ENCODE assay signal across 19 cellular contexts in genomic region chr7:22185559-22185958, GRCh38.
DNase-seq lines count a peak whose midpoint lies in the region; ATAC-seq and TF ChIP-seq lines count a peak whose summit lies in the region.
"Had no signal": no experiment of that assay in that cellular context is flagged by ENCODE, and none has a peak within 500 bp of the region (broad histone marks: within the 10 kb centered on the region; RNA-seq: fewer than 3 reads in every experiment).

No MANE protein-coding gene starts in this region.

- H3K4me2 ChIP-seq in H9 (ENCODE audit: insufficient read depth, insufficient read length, low read length), result no peak overlapping the region

- no peak overlapping the region for H2BK120ac ChIP-seq in H9 (ENCODE audit: low read depth, low read length, poor library complexity, severe bottlenecking)

- H3K79me2 ChIP-seq in H9 (ENCODE audit: insufficient read depth, low read length), result no peaks in the 10 kb centered on the region

- H3K4ac ChIP-seq in H9 (ENCODE audit: low read depth, low read length), result no peak overlapping the region

- no peaks in the 10 kb centered on the region for H3K23me2 ChIP-seq in H9 (ENCODE audit: insufficient read length, low read depth, low read length, poor library complexity, severe bottlenecking)

- peaks cover 3 to 7% (median 6%) of the 10 kb centered on the region in 3 experiments; a peak in 6 of 7 replicates for H3K36me3 Mint-ChIP-seq in H9 (ENCODE audit: insufficient read depth in 1 of 3, low read depth in 3 of 3)
- peaks cover 2% of the 10 kb centered on the region for H3K36me3 Mint-ChIP-seq in glutamatergic neuron (ENCODE audit: unreplicated experiment)
- H3K36me3 Mint-ChIP-seq: CD4-positive, CD25-positive, alpha-beta regulatory T cell had no signal

- DNase-seq in H9, result no peak
- DNase-seq in NCI-H524 (lab: John Stamatoyannopoulos, UW), result peak; percentile 13 to 62
- DNase-seq in glutamatergic neuron, result no peak
- DNase-seq in putamen (ENCODE audit: low spot score), result peak; percentile 63
- DNase-seq in stimulated activated CD4-positive, alpha-beta T cell treated with anti-CD3 and anti-CD28 coated beads, Interleukin-2, amount 100 ng/mL, for 48 hours, result no peak
- no peak for DNase-seq in NCI-H510A treated with DMSO at 0.1 percent for 48 hours (lab: John Stamatoyannopoulos, UW)
- DNase-seq: ACHN; CD4-positive, CD25-positive, alpha-beta regulatory T cell; DMS79; IMR-90; Karpas-422; MG63; NCI-H1092 treated with DMSO at 0.1 percent for 48 hours; NCI-H187; NCI-H510A; SIG-M5 had no signal

- H3K9ac ChIP-seq in H9 (ENCODE audit: extremely low read depth, insufficient read length, low read length), result no peak overlapping the region

- H4K91ac ChIP-seq in H9 (ENCODE audit: insufficient read length, low read depth, low read length), result no peak overlapping the region

- H3K9me3 Mint-ChIP-seq in H9, result peaks cover 0 to 5% of the 10 kb centered on the region in 2 experiments; a peak in 2 of 5 replicates
- peaks cover 8% of the 10 kb centered on the region for H3K9me3 Mint-ChIP-seq in glutamatergic neuron (ENCODE audit: unreplicated experiment)
- H3K9me3 Mint-ChIP-seq: CD4-positive, CD25-positive, alpha-beta regulatory T cell had no signal

- H3K9me3 ChIP-seq in H9 (ENCODE audit: control insufficient read depth, low read depth, low read length), result no peaks in the 10 kb centered on the region
- H3K9me3 ChIP-seq: HAP-1, MG63 had no signal

- no peak for TF ChIP-seq CTCF in H9 (conservative IDR thresholded peaks at IDR 0.05)
- no peak for TF ChIP-seq CTCF in glutamatergic neuron (IDR thresholded peaks at IDR 0.05; ENCODE audit: partially characterized antibody, unreplicated experiment)

- no peak overlapping the region for H4K8ac ChIP-seq in H9 (replicated peaks; ENCODE audit: insufficient read length, low read depth, low read length)

- H2BK15ac ChIP-seq in H9 (ENCODE audit: low read depth, low read length), result no peak overlapping the region

- H3K23ac ChIP-seq in H9 (ENCODE audit: insufficient read length, low read depth, low read length), result no peak overlapping the region

- H3K79me1 ChIP-seq in H9 (ENCODE audit: insufficient read depth, low read depth, low read length, poor library complexity, severe bottlenecking), result no peaks in the 10 kb centered on the region

- H3K18ac ChIP-seq in H9 (ENCODE audit: insufficient read length, low read depth, low read length), result no peak overlapping the region

- H3K4me3 Mint-ChIP-seq in H9 (no peak overlapping the region; a peak in 1 of 5 replicates), glutamatergic neuron (ENCODE audit: unreplicated experiment) (peak overlapping the region; percentile 70)
- H3K4me3 Mint-ChIP-seq: B cell; CD4-positive, CD25-positive, alpha-beta regulatory T cell had no signal

- H3K27ac ChIP-seq in H9 (ENCODE audit: insufficient read length, low read depth, low read length), result no peak overlapping the region

- no peaks in the 10 kb centered on the region for H4K20me1 ChIP-seq in H9 (ENCODE audit: control insufficient read depth, insufficient read depth, insufficient read length)

- no peak overlapping the region for H2BK12ac ChIP-seq in H9 (ENCODE audit: insufficient read length, low read depth, low read length)

- H2AFZ ChIP-seq in H9 (ENCODE audit: low read length), result no peak overlapping the region

- H2BK5ac ChIP-seq in H9 (ENCODE audit: insufficient read length, low read length), result no peak overlapping the region

- H3K14ac ChIP-seq in H9 (ENCODE audit: insufficient read depth, low read length), result no peak overlapping the region

- no peak overlapping the region for H2AK5ac ChIP-seq in H9 (ENCODE audit: insufficient read length, low read length)

- H3T11ph ChIP-seq in H9 (ENCODE audit: low read length), result no peak overlapping the region

- H3K27me3 Mint-ChIP-seq in H9 (ENCODE audit: low read depth) (no peaks in the 10 kb centered on the region), glutamatergic neuron (ENCODE audit: unreplicated experiment) (peaks cover 10% of the 10 kb centered on the region)
- H3K27me3 Mint-ChIP-seq: B cell had no signal

- no CpG with 5 or more reads among the region's 1 CpG for WGBS in H9 (ENCODE audit: extremely low coverage, insufficient read length, low lambda C conversion rate)

- peak overlapping the region; percentile 45 for H2BK20ac ChIP-seq in H9 (ENCODE audit: low read depth, low read length, poor library complexity, severe bottlenecking)

- no peak overlapping the region for H4K5ac ChIP-seq in H9 (ENCODE audit: insufficient read length, low read depth, low read length)

- no peaks in the 10 kb centered on the region for H3K27me3 ChIP-seq in H9 (ENCODE audit: insufficient read depth, low read length)

- no peak for ATAC-seq in HG03108 (IDR thresholded peaks at IDR 0.05; ENCODE audit: unreplicated experiment)

- H3K27ac Mint-ChIP-seq in H9 (peak overlapping the region in 2 of 3 experiments; percentile 6 to 84; a peak in 3 of 7 replicates), glutamatergic neuron (ENCODE audit: unreplicated experiment) (no peak overlapping the region)
- H3K27ac Mint-ChIP-seq: B cell; CD4-positive, CD25-positive, alpha-beta regulatory T cell had no signal

- no peak overlapping the region for H3K56ac ChIP-seq in H9 (ENCODE audit: insufficient read length, low read depth, low read length)

- peaks cover 2% of the 10 kb centered on the region; the same call in 1 of the 2 replicates for H3K4me1 ChIP-seq in H9 (ENCODE audit: insufficient read depth, low read length)

- H3K4me1 Mint-ChIP-seq in H9 (peaks cover 27 to 41% of the 10 kb centered on the region in 2 experiments), glutamatergic neuron (ENCODE audit: low read depth, unreplicated experiment) (peaks cover 59% of the 10 kb centered on the region)
- H3K4me1 Mint-ChIP-seq: B cell; CD4-positive, CD25-positive, alpha-beta regulatory T cell had no signal

Comparison
In these comparisons a context has a peak if more than half of its experiments do, and no peak if none do; other contexts are left out.
1. DNase-seq: peak in NCI-H524 (2 of 2) and putamen (single experiment); none in H9 (single experiment), glutamatergic neuron (single experiment), stimulated activated CD4-positive, alpha-beta T cell treated with anti-CD3 and anti-CD28 coated beads, Interleukin-2, amount 100 ng/mL, for 48 hours (0 of 2) and NCI-H510A treated with DMSO at 0.1 percent for 48 hours (single experiment).